31 cellular contexts compared by ENCODE assay signal in genomic region chr6:54236984-54237383, GRCh38.
DNase-seq lines count a peak whose midpoint lies in the region; ATAC-seq and TF ChIP-seq lines count a peak whose summit lies in the region.
"Had no signal": no experiment of that assay in that cellular context is flagged by ENCODE, and none has a peak within 500 bp of the region (broad histone marks: within the 10 kb centered on the region; RNA-seq: fewer than 3 reads in every experiment).

No MANE protein-coding gene starts in this region.

- no peak overlapping the region for H3K9ac ChIP-seq in mesendoderm (ENCODE audit: low read length)

- H3K4me3 ChIP-seq in heart left ventricle (no peak overlapping the region), mesendoderm (ENCODE audit: low read length) (no peak overlapping the region)
- H3K4me3 ChIP-seq: coronary artery, HAP-1, hepatocyte, skin epidermis had no signal

- no peak overlapping the region for H3K4me2 ChIP-seq in mesendoderm (ENCODE audit: low read length)
- H3K4me2 ChIP-seq: hepatocyte had no signal

- ATAC-seq in heart left ventricle: peak in 3 of 4 donors; percentile 17 to 42 (median 38)
- no peak for ATAC-seq in left cardiac atrium
- no peak for ATAC-seq in T-helper 17 cell
- ATAC-seq: left lobe of liver; stimulated activated naive CD8-positive, alpha-beta T cell treated with anti-CD3 and anti-CD28 coated beads, Interleukin-15, amount 100 ng/mL, for 72 hours had no signal

- intact Hi-C loops in heart left ventricle (cut with DNase I): loop anchor here in 1 of 10 donors (10.0 kb wide), 1 partner anchor 252 kb away; no protein-coding TSS in a partner anchor
- intact Hi-C loops in left cardiac atrium (cut with DNase I): no loop called here

- no peaks in the 10 kb centered on the region for H3K36me3 Mint-ChIP-seq in T-helper 17 cell (ENCODE audit: low read depth)
- no peaks in the 10 kb centered on the region for H3K36me3 Mint-ChIP-seq in type B pancreatic cell
- H3K36me3 Mint-ChIP-seq: activated naive CD4-positive, alpha-beta T cell treated with anti-CD3 and anti-CD28 coated beads, Interleukin-2, amount 50 U/mL, for 24 hours; CD8-positive, alpha-beta memory T cell had no signal

- H4K8ac ChIP-seq in mesendoderm (ENCODE audit: low read depth, low read length): no peak overlapping the region

- H3K36me3 ChIP-seq in heart left ventricle: peaks cover 0 to 8% (median 0%) of the 10 kb centered on the region in 9 donors
- no peaks in the 10 kb centered on the region for H3K36me3 ChIP-seq in mesendoderm (ENCODE audit: control insufficient read depth, insufficient read depth, low read length)
- H3K36me3 ChIP-seq: HAP-1 had no signal

- H3K9me3 Mint-ChIP-seq in type B pancreatic cell: no peaks in the 10 kb centered on the region
- H3K9me3 Mint-ChIP-seq: activated naive CD4-positive, alpha-beta T cell treated with anti-CD3 and anti-CD28 coated beads, Interleukin-2, amount 50 U/mL, for 24 hours; stimulated activated naive CD8-positive, alpha-beta T cell treated with anti-CD3 and anti-CD28 coated beads, Interleukin-15, amount 100 ng/mL, for 72 hours had no signal

- H3K27ac Mint-ChIP-seq in T-helper 17 cell (no peak overlapping the region), type B pancreatic cell (peak overlapping the region; percentile 81)
- H3K27ac Mint-ChIP-seq: activated naive CD4-positive, alpha-beta T cell treated with anti-CD3 and anti-CD28 coated beads, Interleukin-2, amount 50 U/mL, for 24 hours; B cell; CD8-positive, alpha-beta memory T cell; stimulated activated naive CD8-positive, alpha-beta T cell treated with anti-CD3 and anti-CD28 coated beads, Interleukin-15, amount 100 ng/mL, for 72 hours had no signal

- no peaks in the 10 kb centered on the region for H3K79me2 ChIP-seq in mesendoderm (ENCODE audit: control insufficient read depth, insufficient read depth, low read length)
- H3K79me2 ChIP-seq: hepatocyte had no signal

- no peak overlapping the region for H2BK120ac ChIP-seq in mesendoderm (ENCODE audit: low read depth, low read length)

- H3K23ac ChIP-seq in mesendoderm (ENCODE audit: low read length): no peak overlapping the region

- H3K27me3 ChIP-seq in heart left ventricle (no peaks in the 10 kb centered on the region), mesendoderm (ENCODE audit: insufficient read depth, low read length, poor library complexity) (no peaks in the 10 kb centered on the region)
- H3K27me3 ChIP-seq: hepatocyte had no signal

- no peak overlapping the region for H3K56ac ChIP-seq in mesendoderm (ENCODE audit: low read length)

- peak overlapping the region; percentile 0 for H3K4me3 Mint-ChIP-seq in T-helper 17 cell
- H3K4me3 Mint-ChIP-seq in type B pancreatic cell: no peak overlapping the region
- H3K4me3 Mint-ChIP-seq: activated naive CD4-positive, alpha-beta T cell treated with anti-CD3 and anti-CD28 coated beads, Interleukin-2, amount 50 U/mL, for 24 hours; B cell; CD8-positive, alpha-beta memory T cell; stimulated activated naive CD8-positive, alpha-beta T cell treated with anti-CD3 and anti-CD28 coated beads, Interleukin-15, amount 100 ng/mL, for 72 hours had no signal

- H3K27me3 Mint-ChIP-seq in T-helper 17 cell: no peaks in the 10 kb centered on the region
- H3K27me3 Mint-ChIP-seq in type B pancreatic cell: no peaks in the 10 kb centered on the region
- H3K27me3 Mint-ChIP-seq: activated naive CD4-positive, alpha-beta T cell treated with anti-CD3 and anti-CD28 coated beads, Interleukin-2, amount 50 U/mL, for 24 hours; B cell; stimulated activated naive CD8-positive, alpha-beta T cell treated with anti-CD3 and anti-CD28 coated beads, Interleukin-15, amount 100 ng/mL, for 72 hours had no signal

- peak overlapping the region in 1 of 12 donors; percentile 13 for H3K27ac ChIP-seq in heart left ventricle
- H3K27ac ChIP-seq in mesendoderm (ENCODE audit: low read depth, low read length): no peak overlapping the region
- H3K27ac ChIP-seq: coronary artery, hepatocyte, skin epidermis had no signal

- H2BK15ac ChIP-seq in mesendoderm (replicated peaks; ENCODE audit: low read depth): no peak overlapping the region

- H3K4me1 ChIP-seq in heart left ventricle: peaks cover 0 to 44% (median 12%) of the 10 kb centered on the region in 12 donors
- no peaks in the 10 kb centered on the region for H3K4me1 ChIP-seq in mesendoderm (ENCODE audit: control insufficient read depth, low read depth, low read length)
- H3K4me1 ChIP-seq: HAP-1 had no signal

- TF ChIP-seq CTCF in heart left ventricle (IDR thresholded peaks at IDR 0.05) (no peak), type B pancreatic cell (conservative IDR thresholded peaks at IDR 0.05) (no peak)

- no peak overlapping the region for H3K18ac ChIP-seq in mesendoderm (ENCODE audit: low read length)

- no peak overlapping the region for H2AK5ac ChIP-seq in mesendoderm (ENCODE audit: low read length)

- no peak overlapping the region for H3K4ac ChIP-seq in mesendoderm (ENCODE audit: low read depth, low read length)

- H3K4me1 Mint-ChIP-seq in T-helper 17 cell: no peaks in the 10 kb centered on the region
- peaks cover 4% of the 10 kb centered on the region for H3K4me1 Mint-ChIP-seq in type B pancreatic cell (ENCODE audit: unreplicated experiment)
- H3K4me1 Mint-ChIP-seq: activated naive CD4-positive, alpha-beta T cell treated with anti-CD3 and anti-CD28 coated beads, Interleukin-2, amount 50 U/mL, for 24 hours; B cell; CD8-positive, alpha-beta memory T cell; stimulated activated naive CD8-positive, alpha-beta T cell treated with anti-CD3 and anti-CD28 coated beads, Interleukin-15, amount 100 ng/mL, for 72 hours had no signal

- H3K79me1 ChIP-seq in mesendoderm (ENCODE audit: low read length): no peaks in the 10 kb centered on the region

- no peak overlapping the region for H4K5ac ChIP-seq in mesendoderm (ENCODE audit: low read length)

- WGBS in heart left ventricle, 4 donors: 41 to 60% (median 57%) methylated on average over 2 of the region's 2 CpGs
- no CpG with 5 or more reads among the region's 2 CpGs for WGBS in mesendoderm (ENCODE audit: extremely low coverage, insufficient coverage, low lambda C conversion rate)

- no peak for TF ChIP-seq POLR2A in heart left ventricle (IDR thresholded peaks at IDR 0.05)

- H3K9me3 ChIP-seq in heart left ventricle (no peaks in the 10 kb centered on the region), T-helper 17 cell (ENCODE audit: control insufficient read depth, low read length, poor library complexity, severe bottlenecking) (no peaks in the 10 kb centered on the region)
- H3K9me3 ChIP-seq: HAP-1 had no signal

- H2BK5ac ChIP-seq in mesendoderm (ENCODE audit: low read length): no peak overlapping the region

- DNase-seq in heart left ventricle (no peak), left cardiac atrium (no peak), T-helper 17 cell (no peak), mesendoderm (peak; percentile 37), type B pancreatic cell (ENCODE audit: extremely low spot score, unreplicated experiment) (no peak), NCI-H2081 treated with DMSO at 0.1 percent for 48 hours (lab: John Stamatoyannopoulos, UW) (no peak), NOMO-1 treated with DMSO at 0.1 percent for 48 hours (lab: John Stamatoyannopoulos, UW; ENCODE audit: unreplicated experiment) (no peak)
- DNase-seq in stimulated activated CD4-positive, alpha-beta T cell treated with anti-CD3 and anti-CD28 coated beads, Interleukin-12 subunit alpha, Interleukin-12 subunit beta, amount 100 ng/mL, for 4 hours: no peak
- DNase-seq: activated CD4-positive, alpha-beta T cell treated with anti-CD3 and anti-CD28 coated beads, Interleukin-2, amount 50 U/mL, for 4 hours; amygdala; CD8-positive, alpha-beta memory T cell; DMS53; effector memory CD4-positive, alpha-beta T cell; foreskin fibroblast; KG1; mesenchymal stem cell; MM.1S; NCI-H1436 treated with DMSO at 0.1 percent for 48 hours; NCI-H446 treated with DMSO at 0.1 percent for 48 hours; OCI-M1; stimulated activated CD4-positive, alpha-beta T cell treated with anti-CD3 and anti-CD28 coated beads, Interleukin-1b, Interleukin-23, amount 100 ng/mL, for 48 hours; stimulated activated CD8-positive, alpha-beta memory T cell treated with anti-CD3 and anti-CD28 coated beads, Interleukin-4, amount 100 ng/mL, for 48 hours; stimulated activated naive CD8-positive, alpha-beta T cell treated with anti-CD3 and anti-CD28 coated beads, Interleukin-15, amount 100 ng/mL, for 72 hours; T-helper 9 cell had no signal

Comparison
In these comparisons a context has a peak if more than half of its experiments do, and no peak if none do; other contexts are left out.
1. ATAC-seq: peak in heart left ventricle (3 of 4); none in left cardiac atrium (0 of 2) and T-helper 17 cell (single experiment).